8 cellular contexts compared by ENCODE assay signal in genomic region chr19:18496167-18496979, GRCh38. TPM values are rescaled to one million over a fixed set of nuclear protein-coding genes. Genes with fewer than 3 reads are reported as not detected.
DNase-seq lines count a peak whose midpoint lies in the region; ATAC-seq and TF ChIP-seq lines count a peak whose summit lies in the region.

No MANE protein-coding gene starts in this region.

- H3K27ac ChIP-seq in epithelial cell of prostate (peak overlapping the region; percentile 91), aorta (ENCODE audit: low read depth in 1 of 2, low read length in 2 of 2) (no peak overlapping the region)

- H3K9me3 ChIP-seq in Loucy (ENCODE audit: insufficient read depth, low read depth, low read length) (no peaks in the 10 kb centered on the region), aorta (ENCODE audit: control insufficient read depth, low read length) (no peaks in the 10 kb centered on the region)

- peak overlapping the region; percentile 20 for H3K9ac ChIP-seq in Loucy (ENCODE audit: low read depth, low read length, poor library complexity, severe bottlenecking)

- H3F3A ChIP-seq in Loucy (ENCODE audit: low read depth) = peaks cover 2% of the 10 kb centered on the region; the same call in 1 of the 2 replicates

- DNase-seq in ELR (ENCODE audit: low read depth) (peak; percentile 88), epithelial cell of prostate (ENCODE audit: low read depth, low spot score) (peak; percentile 56), aorta (no peak), ureter (ENCODE audit: low spot score) (no peak)
- DNase-seq in activated CD4-positive, alpha-beta T cell treated with anti-CD3 and anti-CD28 coated beads, Interleukin-2, amount 50 U/mL, for 48 hours = peak; percentile 56 to 70
- DNase-seq in stimulated activated CD4-positive, alpha-beta T cell treated with anti-CD3 and anti-CD28 coated beads, Interleukin-15, amount 100 ng/mL, for 24 hours = peak; percentile 70

- TF ChIP-seq CTCF in Loucy (conservative IDR thresholded peaks at IDR 0.05; ENCODE audit: low read length) = peak; percentile 26

- H3K27me3 ChIP-seq in Loucy (ENCODE audit: insufficient read depth, low read length, poor library complexity, severe bottlenecking) (no peaks in the 10 kb centered on the region), aorta (ENCODE audit: control insufficient read depth in 1 of 2, insufficient read depth in 2 of 2, low read length in 1 of 2) (no peaks in the 10 kb centered on the region)

- H3K4me1 ChIP-seq in Loucy (ENCODE audit: insufficient read depth, low read length, poor library complexity, severe bottlenecking) (peaks cover 30% of the 10 kb centered on the region), aorta (ENCODE audit: control insufficient read depth in 1 of 2, insufficient read depth in 2 of 2, low read length in 2 of 2) (peaks cover 0 to 2% of the 10 kb centered on the region in 2 donors)

- H3K36me3 ChIP-seq in Loucy (ENCODE audit: insufficient read depth, low read length) = no peaks in the 10 kb centered on the region
- no peaks in the 10 kb centered on the region for H3K36me3 ChIP-seq in aorta (ENCODE audit: control insufficient read depth in 1 of 2, insufficient read depth in 2 of 2, low read length in 1 of 2)

- peaks cover 99% of the 10 kb centered on the region for H3K79me2 ChIP-seq in Loucy (ENCODE audit: insufficient read depth, low read length)

- peaks cover 62% of the 10 kb centered on the region for H4K20me1 ChIP-seq in Loucy (ENCODE audit: insufficient read depth, low read length, poor library complexity, severe bottlenecking)

- H3K4me3 ChIP-seq in Loucy (ENCODE audit: low read length, poor library complexity, severe bottlenecking) (peak overlapping the region; percentile 28), aorta (ENCODE audit: low read length in 2 of 2) (no peak overlapping the region)

- ATAC-seq in aorta (ENCODE audit: low FRiP score) (no peak), GM18505 (IDR thresholded peaks at IDR 0.05; ENCODE audit: unreplicated experiment) (no peak)

- H3K9me2 ChIP-seq in Loucy (replicated peaks; ENCODE audit: low read depth, low read length) = no peaks in the 10 kb centered on the region

- intact Hi-C loops in aorta (cut with DNase I) = no loop called here

- peak overlapping the region; percentile 62 for H3K4me2 ChIP-seq in Loucy (ENCODE audit: low read depth, low read length, poor library complexity, severe bottlenecking)

- 80 to 81% methylated on average over 11 of the region's 11 CpGs for WGBS in aorta, 2 donors

- H2AFZ ChIP-seq in Loucy (ENCODE audit: low read length) = no peak overlapping the region

- no peak for TF ChIP-seq POLR2A in GM18505 (IDR thresholded peaks at IDR 0.05; ENCODE audit: borderline replicate concordance, extremely low read depth, insufficient read depth, insufficient read length)

RNA-seq across cellular contexts. Expression of gene ELL, which starts 25.5 kb away (rescaled TPM):
- total RNA-seq in aorta (10 to 100 TPM; 30.0 to 37.9 TPM), ureter (29.2 TPM)
- polyA plus RNA-seq in aorta = 10 to 100 TPM in 1 of 2 donors, 1 to 10 TPM in 1; 7.3 to 13.1 TPM

RNA-seq across cellular contexts. Expression of gene FKBP8, which starts 47.0 kb away (rescaled TPM):
- total RNA-seq in aorta = 100 to 1,000 TPM; 225 to 239 TPM
- 100 to 1,000 TPM; 255 to 362 TPM for polyA plus RNA-seq in aorta
- total RNA-seq in ureter = 162 TPM

RNA-seq across cellular contexts. Expression of gene ISYNA1, which starts 58.4 kb away (rescaled TPM):
- 10 to 100 TPM; 42.1 to 86.5 TPM for total RNA-seq in aorta
- 100 to 1,000 TPM in 1 of 2 donors, 10 to 100 TPM in 1; 56.0 to 535 TPM for polyA plus RNA-seq in aorta
- total RNA-seq in ureter = 116 TPM

Comparison
In these comparisons a context has a peak if more than half of its experiments do, and no peak if none do; other contexts are left out.
1. DNase-seq: peak in ELR (single experiment), activated CD4-positive, alpha-beta T cell treated with anti-CD3 and anti-CD28 coated beads, Interleukin-2, amount 50 U/mL, for 48 hours (2 of 2), epithelial cell of prostate (single experiment) and stimulated activated CD4-positive, alpha-beta T cell treated with anti-CD3 and anti-CD28 coated beads, Interleukin-15, amount 100 ng/mL, for 24 hours (single experiment); none in aorta (0 of 2) and ureter (single experiment).